In genomic region chr9:33162721-33163311, GRCh38 we compare ENCODE assay signal across 8 cellular contexts. TPM values are rescaled to one million over a fixed set of nuclear protein-coding genes. Genes with fewer than 3 reads are reported as not detected.
DNase-seq lines count a peak whose midpoint lies in the region; ATAC-seq and TF ChIP-seq lines count a peak whose summit lies in the region.

No MANE protein-coding gene starts in this region.

- H3K9ac ChIP-seq in mammary epithelial cell (ENCODE audit: insufficient read depth, low read length) (peak overlapping the region; percentile 69), mesenchymal stem cell (ENCODE audit: low read length) (peak overlapping the region; percentile 70), Karpas-422 (ENCODE audit: low read length) (no peak overlapping the region)

- H2BK120ac ChIP-seq in mesenchymal stem cell (ENCODE audit: low read depth, low read length) = no peak overlapping the region

- no peak overlapping the region for H4K91ac ChIP-seq in mesenchymal stem cell (ENCODE audit: low read length)

- H2AFZ ChIP-seq in mammary epithelial cell (ENCODE audit: low read depth, low read length) (no peak overlapping the region), mesenchymal stem cell (ENCODE audit: low read depth, low read length) (no peak overlapping the region), Karpas-422 (ENCODE audit: low read length) (no peak overlapping the region)

- peak overlapping the region; percentile 43 for H2AK5ac ChIP-seq in mesenchymal stem cell (ENCODE audit: low read length, severe bottlenecking)

- TF ChIP-seq CTCF in heart left ventricle (IDR thresholded peaks at IDR 0.05) (no peak), mammary epithelial cell (conservative IDR thresholded peaks at IDR 0.05 in 1 of 2, IDR thresholded peaks at IDR 0.05 in 1 of 2; ENCODE audit: extremely low read depth in 1 of 2, insufficient read depth in 1 of 2, low read depth in 1 of 2, low read length in 2 of 2) (no peak), uterus (IDR thresholded peaks at IDR 0.05) (no peak)

- peak in 1 of 4 donors; percentile 5 for ATAC-seq in heart left ventricle

- peaks cover 34 to 85% (median 75%) of the 10 kb centered on the region in 12 donors for H3K4me1 ChIP-seq in heart left ventricle
- H3K4me1 ChIP-seq in mammary epithelial cell (ENCODE audit: insufficient read depth, low read length) = peaks cover 77% of the 10 kb centered on the region
- H3K4me1 ChIP-seq in mesenchymal stem cell (ENCODE audit: control insufficient read depth, insufficient read depth, low read depth, low read length) = peaks cover 50% of the 10 kb centered on the region
- peaks cover 30 to 44% of the 10 kb centered on the region in 2 donors for H3K4me1 ChIP-seq in uterus
- H3K4me1 ChIP-seq in Karpas-422 (ENCODE audit: low read length) = peaks cover 51% of the 10 kb centered on the region

- CTCF ChIA-PET in mammary epithelial cell (lab: Charles Lee; ENCODE audit: low non-redundant PET) = interaction anchor here (0.6 kb wide), 1 partner anchor 68 kb away, joined by 3 read pairs; no protein-coding TSS in a partner anchor

- peak overlapping the region; percentile 96 to 100 (median 99) for H3K27ac ChIP-seq in heart left ventricle
- H3K27ac ChIP-seq in mammary epithelial cell (ENCODE audit: insufficient read depth, low read depth, low read length) = peak overlapping the region; percentile 96
- H3K27ac ChIP-seq in mesenchymal stem cell (ENCODE audit: low read length, poor library complexity, severe bottlenecking) = no peak overlapping the region
- peak overlapping the region; percentile 95 to 96 for H3K27ac ChIP-seq in uterus
- H3K27ac ChIP-seq in Karpas-422 (ENCODE audit: low read length) = no peak overlapping the region

- DNase-seq in heart left ventricle (peak in 2 of 5 donors; percentile 17 to 75), cardiac septum (ENCODE audit: low spot score) (no peak), mammary epithelial cell (peak; percentile 91), mesenchymal stem cell (peak; percentile 81), uterus (peak; percentile 74 to 81), Karpas-422 (no peak), NCI-H1694 treated with DMSO at 0.1 percent for 48 hours (lab: John Stamatoyannopoulos, UW) (no peak)
- no peak for DNase-seq in central memory CD4-positive, alpha-beta T cell

- H3K27me3 ChIP-seq in heart left ventricle = no peaks in the 10 kb centered on the region
- H3K27me3 ChIP-seq in mammary epithelial cell (ENCODE audit: insufficient read depth, low read length) = no peaks in the 10 kb centered on the region
- no peaks in the 10 kb centered on the region for H3K27me3 ChIP-seq in mesenchymal stem cell (ENCODE audit: control insufficient read depth in 1 of 2, insufficient read depth in 1 of 2, low read length in 2 of 2)
- no peaks in the 10 kb centered on the region for H3K27me3 ChIP-seq in uterus
- H3K27me3 ChIP-seq in Karpas-422 (ENCODE audit: low read length) = no peaks in the 10 kb centered on the region

- peaks cover 13% of the 10 kb centered on the region for H3K79me1 ChIP-seq in mesenchymal stem cell (replicated peaks; ENCODE audit: low read length, poor library complexity, severe bottlenecking)

- H3K23ac ChIP-seq in mesenchymal stem cell (ENCODE audit: low read length in 2 of 2) = peak overlapping the region in 1 of 2 experiments; percentile 9

- in situ Hi-C loops in mammary epithelial cell (cut with MboI; ENCODE audit: low sequenced_read_pairs in 2 of 2) = no loop called here

- TF ChIP-seq POLR2A in heart left ventricle (IDR thresholded peaks at IDR 0.05) (no peak), uterus (IDR thresholded peaks at IDR 0.05) (peak in 1 of 2 donors; percentile 31)

- 33 to 61% (median 43%) methylated on average over 8 to 9 of the region's 9 CpGs for WGBS in heart left ventricle, 4 donors
- 4% methylated on average over 8 of the region's 9 CpGs for WGBS in mammary epithelial cell (ENCODE audit: low coverage, missing lambda C conversion rate)
- WGBS in mesenchymal stem cell = 85% methylated on average over 9 of the region's 9 CpGs

- no peak overlapping the region for H2BK5ac ChIP-seq in mesenchymal stem cell (ENCODE audit: low read depth, low read length, poor library complexity, severe bottlenecking)

- H4K8ac ChIP-seq in mesenchymal stem cell (ENCODE audit: low read length) = no peak overlapping the region

- H3K79me2 ChIP-seq in mammary epithelial cell (ENCODE audit: insufficient read depth, low read length) (peaks cover 91% of the 10 kb centered on the region), Karpas-422 (ENCODE audit: low read length) (no peaks in the 10 kb centered on the region)

- H2BK15ac ChIP-seq in mesenchymal stem cell (ENCODE audit: low read depth, poor library complexity, severe bottlenecking) = peak overlapping the region; percentile 15

- H4K20me1 ChIP-seq in mammary epithelial cell (ENCODE audit: insufficient read depth, low read length) (no peaks in the 10 kb centered on the region), Karpas-422 (ENCODE audit: insufficient read depth, low read depth, low read length) (peaks cover 32% of the 10 kb centered on the region; the same call in 1 of the 2 replicates)

- dilution Hi-C loops in mammary epithelial cell (cut with HindIII; ENCODE audit: low sequenced_read_pairs) = loop anchor here (5.0 kb wide), 3 partner anchors 36 to 86 kb away; partner anchors contain the start of gene SMU1

- H3K4ac ChIP-seq in mesenchymal stem cell (ENCODE audit: low read depth in 1 of 2, low read length in 2 of 2) = peak overlapping the region; percentile 13 to 24

- H3K4me3 ChIP-seq in heart left ventricle = peak overlapping the region in 7 of 12 donors; percentile 2 to 99 (median 65)
- H3K4me3 ChIP-seq in mammary epithelial cell (replicated peaks in 1 of 3; ENCODE audit: insufficient read depth in 1 of 3, low read depth in 2 of 3, low read length in 3 of 3) = peak overlapping the region in 2 of 3 experiments; percentile 8 to 9
- peak overlapping the region in 1 of 2 experiments; percentile 60 for H3K4me3 ChIP-seq in mesenchymal stem cell (ENCODE audit: insufficient read depth in 1 of 2, low read depth in 1 of 2, low read length in 2 of 2)
- peak overlapping the region in 1 of 2 donors; percentile 93 for H3K4me3 ChIP-seq in uterus
- H3K4me3 ChIP-seq in Karpas-422 (ENCODE audit: low read length) = no peak overlapping the region

- peak overlapping the region in 1 of 2 experiments; percentile 32 for H2BK12ac ChIP-seq in mesenchymal stem cell (ENCODE audit: low read length in 2 of 2)

- no TSS peak for BruUV-seq in mammary epithelial cell (replicated peaks; lab: Mats Ljungman, UMichigan)

- H3K4me2 ChIP-seq in mammary epithelial cell (ENCODE audit: insufficient read depth, low read depth, low read length) (peak overlapping the region; percentile 78), mesenchymal stem cell (ENCODE audit: low read length, poor library complexity, severe bottlenecking) (no peak overlapping the region), Karpas-422 (ENCODE audit: low read depth, low read length, poor library complexity, severe bottlenecking) (no peak overlapping the region)

- H3K9me3 ChIP-seq in heart left ventricle = no peaks in the 10 kb centered on the region
- H3K9me3 ChIP-seq in mammary epithelial cell (replicated peaks; ENCODE audit: insufficient read depth, low read length) = no peaks in the 10 kb centered on the region
- H3K9me3 ChIP-seq in mesenchymal stem cell (ENCODE audit: control insufficient read depth, low read length) = no peaks in the 10 kb centered on the region
- H3K9me3 ChIP-seq in uterus = no peaks in the 10 kb centered on the region
- no peaks in the 10 kb centered on the region for H3K9me3 ChIP-seq in Karpas-422 (ENCODE audit: low read length)

- H3K14ac ChIP-seq in mesenchymal stem cell (ENCODE audit: low read length in 2 of 2) = no peak overlapping the region

- intact Hi-C loops in heart left ventricle (cut with DNase I) (loop anchor here in 4 of 10 donors (5.0 to 10.0 kb wide), 2 partner anchors 36 to 58 kb away; no protein-coding TSS in a partner anchor), cardiac septum (cut with DNase I) (no loop called here), mammary epithelial cell (cut with micrococcal nuclease) (loop anchor here (5.0 kb wide), 1 partner anchor 46 kb away; no protein-coding TSS in a partner anchor), uterus (cut with DNase I; ENCODE audit: low total_unique reads) (no loop called here)

- no peaks in the 10 kb centered on the region for H3K9me2 ChIP-seq in Karpas-422 (replicated peaks; ENCODE audit: insufficient read depth, low read length)

- peak overlapping the region in 1 of 2 experiments; percentile 46 for H3K18ac ChIP-seq in mesenchymal stem cell (ENCODE audit: low read depth in 1 of 2, low read length in 2 of 2)

- no peaks in the 10 kb centered on the region for H3K36me3 ChIP-seq in heart left ventricle
- no peaks in the 10 kb centered on the region for H3K36me3 ChIP-seq in mammary epithelial cell (ENCODE audit: insufficient read depth, low read length)
- no peaks in the 10 kb centered on the region for H3K36me3 ChIP-seq in mesenchymal stem cell (ENCODE audit: control insufficient read depth in 1 of 2, insufficient read depth in 2 of 2, low read depth in 1 of 2, low read length in 2 of 2)
- H3K36me3 ChIP-seq in uterus = no peaks in the 10 kb centered on the region
- H3K36me3 ChIP-seq in Karpas-422 (ENCODE audit: insufficient read depth, low read length) = no peaks in the 10 kb centered on the region

RNA-seq across cellular contexts. Expression of gene B4GALT1, which starts 4.3 kb away (rescaled TPM):
- total RNA-seq in heart left ventricle (10 to 100 TPM; 27.4 to 73.3 (median 44.8) TPM), cardiac septum (35.7 TPM), mammary epithelial cell (100 to 1,000 TPM in 1 of 2 donors, 10 to 100 TPM in 1; 82.2 to 135 TPM), uterus (10 to 100 TPM; 13.1 to 66.3 (median 37.1) TPM)
- polyA plus RNA-seq in heart left ventricle (10 to 100 TPM; 10.6 to 37.2 TPM), mammary epithelial cell (69.9 TPM)
- 212 TPM for polyA minus RNA-seq in mammary epithelial cell
- polyA plus RNA-seq in mesenchymal stem cell (2013, experiment 1 of 2) = 58.5 TPM
- polyA plus RNA-seq in mesenchymal stem cell (2013, experiment 2 of 2) = 58.1 TPM
- 4.0 and 6.9 TPM in 2 replicates for total RNA-seq in Karpas-422 (2014; rRNA removed; shearing (Covaris generic); ENCODE audit: low replicate concordance)

Comparison
In these comparisons a context has a peak if more than half of its experiments do, and no peak if none do; other contexts are left out.
1. DNase-seq: peak in mammary epithelial cell (single experiment), mesenchymal stem cell (single experiment) and uterus (2 of 2); none in cardiac septum (single experiment), Karpas-422 (single experiment), central memory CD4-positive, alpha-beta T cell (single experiment) and NCI-H1694 treated with DMSO at 0.1 percent for 48 hours (single experiment).
2. H3K27ac ChIP-seq: peak in heart left ventricle (12 of 12), mammary epithelial cell (single experiment) and uterus (2 of 2); none in mesenchymal stem cell (single experiment) and Karpas-422 (single experiment).